ENCODE assay signal across 26 cellular contexts in genomic region chr19:13198634-13199033, GRCh38. TPM values are rescaled to one million over a fixed set of nuclear protein-coding genes. Genes with fewer than 3 reads are reported as not detected.
DNase-seq lines count a peak whose midpoint lies in the region; ATAC-seq and TF ChIP-seq lines count a peak whose summit lies in the region.
"Had no signal": no experiment of that assay in that cellular context is flagged by ENCODE, and none has a peak within 500 bp of the region (broad histone marks: within the 10 kb centered on the region; RNA-seq: fewer than 3 reads in every experiment).

No MANE protein-coding gene starts in this region.

- H3K27ac Mint-ChIP-seq in central memory CD8-positive, alpha-beta T cell (ENCODE audit: low read depth): peak overlapping the region; percentile 67
- H3K27ac Mint-ChIP-seq in neural progenitor cell: peak overlapping the region; percentile 82
- H3K27ac Mint-ChIP-seq in stimulated activated memory B cell treated with anti-CD40 and anti-IgM and Interleukin-4, amounts not matched to agents 10 μg/mL and 1 μg/mL and 100 μg/mL, for 72 hours: peak overlapping the region; percentile 11
- H3K27ac Mint-ChIP-seq: CD4-positive, alpha-beta memory T cell; CD4-positive, CD25-positive, alpha-beta regulatory T cell had no signal

- no peaks in the 10 kb centered on the region for H3K27me3 Mint-ChIP-seq in central memory CD8-positive, alpha-beta T cell
- H3K27me3 Mint-ChIP-seq in neural progenitor cell (ENCODE audit: insufficient read depth, low read depth): peaks cover 2% of the 10 kb centered on the region
- no peaks in the 10 kb centered on the region for H3K27me3 Mint-ChIP-seq in stimulated activated memory B cell treated with anti-CD40 and anti-IgM and Interleukin-4, amounts not matched to agents 10 μg/mL and 1 μg/mL and 100 μg/mL, for 72 hours
- H3K27me3 Mint-ChIP-seq: CD4-positive, alpha-beta memory T cell; CD4-positive, CD25-positive, alpha-beta regulatory T cell; CD8-positive, alpha-beta memory T cell had no signal

- H3K4me2 ChIP-seq in neural progenitor cell: no peak overlapping the region
- H3K4me2 ChIP-seq: BLaER1 had no signal

- H3K9me3 Mint-ChIP-seq in central memory CD8-positive, alpha-beta T cell: no peaks in the 10 kb centered on the region
- H3K9me3 Mint-ChIP-seq in neural progenitor cell: no peaks in the 10 kb centered on the region
- no peaks in the 10 kb centered on the region for H3K9me3 Mint-ChIP-seq in stimulated activated memory B cell treated with anti-CD40 and anti-IgM and Interleukin-4, amounts not matched to agents 10 μg/mL and 1 μg/mL and 100 μg/mL, for 72 hours
- H3K9me3 Mint-ChIP-seq: CD14-positive monocyte; CD4-positive, alpha-beta memory T cell; CD4-positive, CD25-positive, alpha-beta regulatory T cell; CD8-positive, alpha-beta memory T cell had no signal

- H3K4me1 ChIP-seq in HEK293 (ENCODE audit: control insufficient read depth, insufficient read depth, low read length): no peaks in the 10 kb centered on the region
- no peaks in the 10 kb centered on the region for H3K4me1 ChIP-seq in neural progenitor cell
- H3K4me1 ChIP-seq: BE2C had no signal

- POLR2A ChIA-PET in HEK293 (lab: Yijun Ruan, JAX): interaction anchor here (0.6 kb wide), 1 partner anchor 72 kb away, joined by 5 read pairs; no protein-coding TSS in a partner anchor

- no peaks in the 10 kb centered on the region for H3K79me2 ChIP-seq in neural progenitor cell (ENCODE audit: low read depth)

- no peak overlapping the region for H2AFZ ChIP-seq in neural progenitor cell (replicated peaks)

- H3K27me3 ChIP-seq in neural progenitor cell: no peaks in the 10 kb centered on the region
- H3K27me3 ChIP-seq: BE2C, BLaER1 had no signal

- H3K9me3 ChIP-seq in HEK293 (ENCODE audit: control insufficient read depth, insufficient read depth, low read depth, low read length) (no peaks in the 10 kb centered on the region), neural progenitor cell (ENCODE audit: low read depth) (no peaks in the 10 kb centered on the region)
- H3K9me3 ChIP-seq: BE2C, BLaER1 had no signal

- H4K20me1 ChIP-seq in neural progenitor cell (ENCODE audit: low read depth): no peaks in the 10 kb centered on the region
- H4K20me1 ChIP-seq: BLaER1 had no signal

- no peak overlapping the region for H3K27ac ChIP-seq in HEK293 (ENCODE audit: extremely low read depth, low read depth, low read length)
- no peak overlapping the region for H3K27ac ChIP-seq in neural progenitor cell
- H3K27ac ChIP-seq: BLaER1 had no signal

- H3K4me3 ChIP-seq in HEK293 (ENCODE audit: low read depth, low read length) (no peak overlapping the region), neural progenitor cell (no peak overlapping the region)
- H3K4me3 ChIP-seq: BLaER1, GM12878 had no signal

- no peak overlapping the region for H3K9ac ChIP-seq in neural progenitor cell
- H3K9ac ChIP-seq: BLaER1 had no signal

- no peak for ATAC-seq in central memory CD8-positive, alpha-beta T cell (replicated peaks; ENCODE audit: extremely low read depth, poor library complexity, severe bottlenecking)
- ATAC-seq in stimulated activated memory B cell treated with anti-CD40 and anti-IgM and Interleukin-4, amounts not matched to agents 10 μg/mL and 1 μg/mL and 100 μg/mL, for 72 hours: no peak
- ATAC-seq: GM12878 had no signal

- H3K36me3 ChIP-seq in HEK293 (ENCODE audit: control insufficient read depth in 2 of 2, insufficient read depth in 1 of 2, low read length in 2 of 2) (no peaks in the 10 kb centered on the region), neural progenitor cell (no peaks in the 10 kb centered on the region)
- H3K36me3 ChIP-seq: BE2C, BLaER1 had no signal

- peaks cover 9% of the 10 kb centered on the region for H3F3A ChIP-seq in neural progenitor cell (ENCODE audit: low read depth)

- H3K4me3 Mint-ChIP-seq in central memory CD8-positive, alpha-beta T cell: no peak overlapping the region
- no peak overlapping the region for H3K4me3 Mint-ChIP-seq in neural progenitor cell
- no peak overlapping the region for H3K4me3 Mint-ChIP-seq in stimulated activated memory B cell treated with anti-CD40 and anti-IgM and Interleukin-4, amounts not matched to agents 10 μg/mL and 1 μg/mL and 100 μg/mL, for 72 hours
- H3K4me3 Mint-ChIP-seq: CD14-positive monocyte; CD8-positive, alpha-beta memory T cell had no signal

- H3K36me3 Mint-ChIP-seq in central memory CD8-positive, alpha-beta T cell (ENCODE audit: insufficient read depth): no peaks in the 10 kb centered on the region
- no peaks in the 10 kb centered on the region for H3K36me3 Mint-ChIP-seq in neural progenitor cell
- H3K36me3 Mint-ChIP-seq in stimulated activated memory B cell treated with anti-CD40 and anti-IgM and Interleukin-4, amounts not matched to agents 10 μg/mL and 1 μg/mL and 100 μg/mL, for 72 hours: no peaks in the 10 kb centered on the region
- H3K36me3 Mint-ChIP-seq: CD14-positive monocyte; CD4-positive, alpha-beta memory T cell; CD4-positive, CD25-positive, alpha-beta regulatory T cell; CD8-positive, alpha-beta memory T cell had no signal

- DNase-seq in central memory CD8-positive, alpha-beta T cell (ENCODE audit: low spot score in 2 of 2): no peak
- DNase-seq in neural progenitor cell (ENCODE audit: low spot score): no peak
- no peak for DNase-seq in NCI-H526 (lab: John Stamatoyannopoulos, UW)
- DNase-seq in activated CD4-positive, alpha-beta T cell treated with anti-CD3 and anti-CD28 coated beads, Interleukin-2, amount 50 U/mL, for 1 hour: no peak
- DNase-seq in anterior cingulate cortex (lab: John Stamatoyannopoulos, UW): no peak
- no peak for DNase-seq in foreskin melanocyte
- DNase-seq: 8988T; ACHN; BE2C; C1 segment of cervical spinal cord; CD4-positive, alpha-beta memory T cell; CD4-positive, CD25-positive, alpha-beta regulatory T cell; CD8-positive, alpha-beta memory T cell; COR-L47; DMS 273 treated with DMSO at 0.1 percent for 48 hours; DMS153; DMS53; DMS79; DND-41; EL; GDM1 had no signal

- TF ChIP-seq CTCF in HEK293 (tag by site-specific recombination; IDR thresholded peaks at IDR 0.05) (no peak), neural progenitor cell (IDR thresholded peaks at IDR 0.05) (no peak)

- CTCF ChIA-PET in HEK293 (lab: Yijun Ruan, JAX): interaction anchor here (0.6 kb wide), 1 partner anchor 22 kb away, joined by 3 read pairs; no protein-coding TSS in a partner anchor

- H3K4me1 Mint-ChIP-seq in central memory CD8-positive, alpha-beta T cell: peaks cover 7% of the 10 kb centered on the region
- no peaks in the 10 kb centered on the region for H3K4me1 Mint-ChIP-seq in neural progenitor cell
- H3K4me1 Mint-ChIP-seq in stimulated activated memory B cell treated with anti-CD40 and anti-IgM and Interleukin-4, amounts not matched to agents 10 μg/mL and 1 μg/mL and 100 μg/mL, for 72 hours: peaks cover 17% of the 10 kb centered on the region

TF ChIP-seq in HEK293, 187 proteins besides CTCF, POLR2A, EP300 and RAD21:
- no peak for TF ChIP-seq ZBTB1 (tag by site-specific recombination; IDR thresholded peaks at IDR 0.05)
- peak; percentile 44; the same call in 1 of the 2 replicates for TF ChIP-seq EGR2 (tag by site-specific recombination; IDR thresholded peaks at IDR 0.05; ENCODE audit: low read depth)
- no peak for TF ChIP-seq ZNF792 (tag by site-specific recombination; IDR thresholded peaks at IDR 0.05)
- no peak for TF ChIP-seq ZNF529 (tag by site-specific recombination; IDR thresholded peaks at IDR 0.05; ENCODE audit: insufficient replicate concordance)
- TF ChIP-seq ZFP69B (tag by site-specific recombination; IDR thresholded peaks at IDR 0.05): no peak
- TF ChIP-seq TCF7L2 (IDR thresholded peaks at IDR 0.05; ENCODE audit: borderline replicate concordance, low read depth, low read length): no peak
- TF ChIP-seq ZNF843 (tag by site-specific recombination; IDR thresholded peaks at IDR 0.05): no peak
- no peak for TF ChIP-seq HIC1 (tag by site-specific recombination; IDR thresholded peaks at IDR 0.05)

RNA-seq across cellular contexts. Expression of gene IER2, which starts 48.4 kb away (rescaled TPM):
- 13.7 and 55.4 TPM in 2 replicates for total RNA-seq in neural progenitor cell (ENCODE audit: low replicate concordance)

RNA-seq across cellular contexts. Expression of gene STX10, which starts 48.5 kb away (rescaled TPM):
- total RNA-seq in neural progenitor cell (ENCODE audit: low replicate concordance): 36.5 and 51.2 TPM in 2 replicates

Comparison
In these comparisons a context has a peak if more than half of its experiments do, and no peak if none do; other contexts are left out.
1. H3K27ac Mint-ChIP-seq: peak in every context shown above with its lines; median percentile 82 in neural progenitor cell; 67 in central memory CD8-positive, alpha-beta T cell; 11 in stimulated activated memory B cell treated with anti-CD40 and anti-IgM and Interleukin-4, amounts not matched to agents 10 μg/mL and 1 μg/mL and 100 μg/mL, for 72 hours.